ENCODE assay signal across 1 cellular context in genomic region chr1:21596179-21596578, GRCh38.
TF ChIP-seq lines count a peak whose summit lies in the region.

No MANE protein-coding gene starts in this region.

TF ChIP-seq in K562, 482 proteins besides CTCF, POLR2A, EP300 and RAD21:
- no peak for TF ChIP-seq MLLT1 (IDR thresholded peaks at IDR 0.05)
- TF ChIP-seq ATF1 (CRISPR knock-in tag; IDR thresholded peaks at IDR 0.05), result no peak
- no peak for TF ChIP-seq ATF1 (tag; IDR thresholded peaks at IDR 0.05)
- TF ChIP-seq ZKSCAN1 (IDR thresholded peaks at IDR 0.05; ENCODE audit: low read depth, low read length), result no peak
- no peak for TF ChIP-seq ZNF384 (IDR thresholded peaks at IDR 0.05; ENCODE audit: low read depth, low read length)
- no peak for TF ChIP-seq SMAD3 (CRISPR knock-in tag; conservative IDR thresholded peaks at IDR 0.05)
- no peak for TF ChIP-seq HMGXB4 (CRISPR knock-in tag; IDR thresholded peaks at IDR 0.05)
- no peak for TF ChIP-seq RNF2 (IDR thresholded peaks at IDR 0.05)
- peak; percentile 28 for TF ChIP-seq NFIC (IDR thresholded peaks at IDR 0.05)
- TF ChIP-seq ZNF134 (CRISPR knock-in tag; conservative IDR thresholded peaks at IDR 0.05), result no peak
- no peak for TF ChIP-seq CCNT2 (IDR thresholded peaks at IDR 0.05; ENCODE audit: borderline replicate concordance, extremely low read depth, insufficient read length, low read depth, low read length)
- no peak for TF ChIP-seq ESRRB (CRISPR knock-in tag; IDR thresholded peaks at IDR 0.05; ENCODE audit: borderline replicate concordance)
- no peak for TF ChIP-seq TEAD4 (IDR thresholded peaks at IDR 0.05; ENCODE audit: low read length)
- 0 out of 2 replicates have a peak, but pooled peaks have one; percentile 33 for TF ChIP-seq TEAD4 (CRISPR knock-in tag; IDR thresholded peaks at IDR 0.05; ENCODE audit: borderline replicate concordance)
- no peak for TF ChIP-seq SRF (CRISPR knock-in tag; IDR thresholded peaks at IDR 0.05)
- no peak for TF ChIP-seq TCFL5 (CRISPR knock-in tag; conservative IDR thresholded peaks at IDR 0.05)
- no peak for TF ChIP-seq DEAF1 (CRISPR knock-in tag; IDR thresholded peaks at IDR 0.05)
- no peak for TF ChIP-seq CBFA2T3 (IDR thresholded peaks at IDR 0.05)
TF ChIP-seq in K562: peak in this region for 2.
